Comparison of ENCODE assay signal across 1 cellular context in the genomic region with DNA sequence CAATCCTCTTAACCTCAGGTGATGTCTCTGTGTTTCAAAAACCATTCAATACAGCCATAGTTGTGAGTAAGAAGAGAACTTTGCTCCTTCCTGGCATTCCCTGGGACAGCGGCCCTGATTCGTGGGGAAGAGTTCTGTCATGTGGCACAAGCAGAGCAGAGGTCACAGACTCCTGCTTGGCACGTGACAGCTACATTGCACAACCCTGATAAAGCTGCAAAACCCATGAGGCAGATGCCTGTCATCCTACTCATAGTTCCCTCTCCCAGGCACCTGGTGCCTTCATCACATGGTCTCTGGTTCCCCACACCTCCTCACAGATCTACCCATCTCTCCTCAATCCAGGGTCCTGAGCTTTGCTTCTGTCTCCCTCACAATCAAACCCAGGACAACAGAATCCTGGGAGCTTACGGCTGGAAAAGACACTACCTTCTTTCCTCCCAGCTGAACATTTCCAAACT.
TF ChIP-seq lines count a peak whose summit lies in the region.

No MANE protein-coding gene starts in this region.

TF ChIP-seq in HCT116, 20 proteins besides CTCF, POLR2A, EP300 and RAD21 (continued from another document):
- TF ChIP-seq, protein P1, sequence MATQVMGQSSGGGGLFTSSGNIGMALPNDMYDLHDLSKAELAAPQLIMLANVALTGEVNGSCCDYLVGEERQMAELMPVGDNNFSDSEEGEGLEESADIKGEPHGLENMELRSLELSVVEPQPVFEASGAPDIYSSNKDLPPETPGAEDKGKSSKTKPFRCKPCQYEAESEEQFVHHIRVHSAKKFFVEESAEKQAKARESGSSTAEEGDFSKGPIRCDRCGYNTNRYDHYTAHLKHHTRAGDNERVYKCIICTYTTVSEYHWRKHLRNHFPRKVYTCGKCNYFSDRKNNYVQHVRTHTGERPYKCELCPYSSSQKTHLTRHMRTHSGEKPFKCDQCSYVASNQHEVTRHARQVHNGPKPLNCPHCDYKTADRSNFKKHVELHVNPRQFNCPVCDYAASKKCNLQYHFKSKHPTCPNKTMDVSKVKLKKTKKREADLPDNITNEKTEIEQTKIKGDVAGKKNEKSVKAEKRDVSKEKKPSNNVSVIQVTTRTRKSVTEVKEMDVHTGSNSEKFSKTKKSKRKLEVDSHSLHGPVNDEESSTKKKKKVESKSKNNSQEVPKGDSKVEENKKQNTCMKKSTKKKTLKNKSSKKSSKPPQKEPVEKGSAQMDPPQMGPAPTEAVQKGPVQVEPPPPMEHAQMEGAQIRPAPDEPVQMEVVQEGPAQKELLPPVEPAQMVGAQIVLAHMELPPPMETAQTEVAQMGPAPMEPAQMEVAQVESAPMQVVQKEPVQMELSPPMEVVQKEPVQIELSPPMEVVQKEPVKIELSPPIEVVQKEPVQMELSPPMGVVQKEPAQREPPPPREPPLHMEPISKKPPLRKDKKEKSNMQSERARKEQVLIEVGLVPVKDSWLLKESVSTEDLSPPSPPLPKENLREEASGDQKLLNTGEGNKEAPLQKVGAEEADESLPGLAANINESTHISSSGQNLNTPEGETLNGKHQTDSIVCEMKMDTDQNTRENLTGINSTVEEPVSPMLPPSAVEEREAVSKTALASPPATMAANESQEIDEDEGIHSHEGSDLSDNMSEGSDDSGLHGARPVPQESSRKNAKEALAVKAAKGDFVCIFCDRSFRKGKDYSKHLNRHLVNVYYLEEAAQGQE (IDR thresholded peaks at IDR 0.05; ENCODE audit: low read depth), result no peak
